1 cellular context compared by ENCODE assay signal in genomic region chr19:6853868-6854267, GRCh38.
TF ChIP-seq lines count a peak whose summit lies in the region.

No MANE protein-coding gene starts in this region.

TF ChIP-seq in K562, 482 proteins besides CTCF, POLR2A, EP300 and RAD21:
- no peak for TF ChIP-seq KAT7 (CRISPR knock-in tag; IDR thresholded peaks at IDR 0.05; ENCODE audit: borderline replicate concordance)
- TF ChIP-seq RBM39 (optimal IDR thresholded peaks at IDR 0.05; ENCODE audit: low read depth, low read length), result no peak
- TF ChIP-seq ATF3 (IDR thresholded peaks at IDR 0.05), result peak; percentile 38; the same call in 1 of the 2 replicates
- no peak for TF ChIP-seq ATF3 (CRISPR knock-in tag; conservative IDR thresholded peaks at IDR 0.05)
- 0 out of 2 replicates have a peak, but pooled peaks have one; percentile 14 for TF ChIP-seq PKNOX1 (IDR thresholded peaks at IDR 0.05)
- no peak for TF ChIP-seq SUPT5H (IDR thresholded peaks at IDR 0.05)
TF ChIP-seq in K562: peak in this region for 2.
